ENCODE assay signal across 22 cellular contexts in the genomic region with DNA sequence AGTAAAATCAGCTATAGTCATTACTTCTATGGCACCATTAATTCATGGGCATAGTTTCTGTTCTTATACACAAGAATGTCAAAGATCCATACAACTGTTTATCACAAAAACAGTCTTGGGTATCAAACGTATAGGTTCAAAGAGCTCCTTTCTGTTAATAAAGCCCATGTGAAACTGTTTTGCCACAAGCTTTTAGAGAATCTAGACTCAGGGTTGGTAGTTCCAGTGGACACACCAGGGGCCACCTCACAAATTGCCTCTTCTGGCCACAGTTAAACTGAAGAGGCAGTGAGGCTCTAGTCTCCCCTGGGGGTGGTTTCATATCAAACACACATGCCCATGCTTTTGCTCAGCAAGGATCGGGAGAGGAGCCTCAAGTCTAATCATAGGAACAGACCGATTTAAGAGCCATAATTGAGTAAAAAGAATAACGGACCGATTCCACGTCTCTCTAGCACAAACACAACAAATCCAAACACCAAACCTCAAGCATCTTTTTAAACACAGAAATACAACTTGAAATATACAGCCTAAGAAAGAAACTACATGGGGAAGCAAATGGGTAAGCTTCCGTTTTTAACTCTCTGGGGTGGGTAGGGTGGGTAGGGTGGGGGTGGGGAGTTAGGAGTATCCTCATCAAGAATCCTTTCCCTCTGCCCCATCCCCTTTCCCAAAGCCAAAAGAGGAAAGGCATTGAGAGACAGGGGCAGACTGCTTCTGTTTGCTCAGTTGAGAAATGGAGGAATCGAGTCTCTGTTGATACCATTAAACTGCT.
DNase-seq lines count a peak whose midpoint lies in the region; ATAC-seq, FAIRE-seq and TF ChIP-seq lines count a peak whose summit lies in the region.
"Had no signal": no experiment of that assay in that cellular context is flagged by ENCODE, and none has a peak within 500 bp of the region (broad histone marks: within the 10 kb centered on the region; RNA-seq: fewer than 3 reads in every experiment).

No MANE protein-coding gene starts in this region.

- H3K4me1 ChIP-seq in K562 (replicated peaks in 1 of 2; ENCODE audit: control insufficient read depth in 2 of 2, insufficient read depth in 2 of 2, low read length in 2 of 2) = peaks cover 11 to 40% of the 10 kb centered on the region in 2 experiments; a peak in 4 of 5 replicates
- H3K4me1 ChIP-seq: A549, pancreas had no signal

- DNase-seq in NCI-H82 (lab: John Stamatoyannopoulos, UW) (peak; percentile 25), NCI-H82 treated with DMSO at 0.1 percent for 48 hours (lab: John Stamatoyannopoulos, UW; ENCODE audit: unreplicated experiment) (no peak), K562 (ENCODE audit: extremely low read depth in 1 of 4, low spot score in 3 of 4) (peak in 1 of 4 experiments; percentile 22), inferior parietal cortex (ENCODE audit: extremely low spot score) (peak; percentile 45), RKO (ENCODE audit: low spot score) (no peak), NCI-H2196 (lab: John Stamatoyannopoulos, UW; ENCODE audit: unreplicated experiment) (no peak), HTR-8/SVneo (ENCODE audit: insufficient read length, low spot score) (no peak)
- DNase-seq: activated CD8-positive, alpha-beta memory T cell treated with anti-CD3 and anti-CD28 coated beads for 24 hours; amniotic stem cell; EL; gastrocnemius medialis; pancreas; PC-3; small intestine; transverse colon; WERI-Rb-1 had no signal

- WGBS in K562 (ENCODE audit: insufficient coverage, low coverage, missing lambda C conversion rate) = 37% methylated on average over 7 of the region's 8 CpGs

- POLR2A ChIA-PET in K562 (lab: Yijun Ruan, JAX) = interaction anchor here (0.6 to 1.4 kb wide), 4 partner anchors 9 to 521 kb away, joined by 3 to 4 read pairs (median 4); no protein-coding TSS in a partner anchor

- TF ChIP-seq CTCF in K562 (IDR thresholded peaks at IDR 0.05 in 2 of 3, conservative IDR thresholded peaks at IDR 0.05 in 1 of 3; ENCODE audit: insufficient read depth in 2 of 3, low read depth in 1 of 3, low read length in 3 of 3) = no peak

- no peak for TF ChIP-seq RAD21 in K562 (CRISPR knock-in tag; conservative IDR thresholded peaks at IDR 0.05 in 1 of 2, IDR thresholded peaks at IDR 0.05 in 1 of 2)

- H3K79me2 ChIP-seq in K562 (ENCODE audit: control insufficient read depth, insufficient read depth, low read length) = peaks cover 71% of the 10 kb centered on the region

- peak overlapping the region; percentile 45 for H3K4me3 ChIP-seq in K562
- H3K4me3 ChIP-seq: A549, gastrocnemius medialis, pancreas, transverse colon had no signal

- no peaks in the 10 kb centered on the region for H3K9me1 ChIP-seq in K562 (ENCODE audit: control insufficient read depth, insufficient read depth, low read length)

- CTCF ChIA-PET in K562 (lab: Yijun Ruan, JAX; ENCODE audit: low intra/inter-chr PET ratio) = no interaction called here

- TSS peak; percentile 11 for BruUV-seq in K562 (replicated peaks; lab: Mats Ljungman, UMichigan)

- H4K20me1 ChIP-seq in K562 (replicated peaks; ENCODE audit: control insufficient read depth, insufficient read depth, low read length) = no peaks in the 10 kb centered on the region

- H3K9me3 ChIP-seq in K562 (replicated peaks; ENCODE audit: control insufficient read depth, insufficient read depth, low read depth, low read length) = no peaks in the 10 kb centered on the region
- H3K9me3 ChIP-seq: A549, gastrocnemius medialis, pancreas, transverse colon had no signal

- peak overlapping the region; percentile 66 for H3K4me2 ChIP-seq in K562 (ENCODE audit: insufficient read depth, low read length)
- H3K4me2 ChIP-seq: A549 had no signal

- H2AFZ ChIP-seq in K562 (ENCODE audit: low read depth, low read length) = peak overlapping the region; percentile 81

- H3K9ac ChIP-seq in K562 (ENCODE audit: insufficient read depth in 1 of 2, low read depth in 2 of 2, low read length in 2 of 2) = peak overlapping the region; percentile 68 to 74; a peak in 3 of 4 replicates

- no peaks in the 10 kb centered on the region for H3K27me3 ChIP-seq in K562 (ENCODE audit: control insufficient read depth in 2 of 2, insufficient read depth in 2 of 2, low read length in 2 of 2)
- H3K27me3 ChIP-seq: gastrocnemius medialis, pancreas, transverse colon had no signal

- TF ChIP-seq EP300 in K562 (IDR thresholded peaks at IDR 0.05; ENCODE audit: low read length) = no peak

- peak overlapping the region; percentile 78 for H3K27ac ChIP-seq in K562 (ENCODE audit: extremely low read depth, low read depth, low read length)
- H3K27ac ChIP-seq: A549, gastrocnemius medialis, pancreas, transverse colon had no signal

- TF ChIP-seq POLR2A in K562 (conservative IDR thresholded peaks at IDR 0.05) = no peak

- peak; percentile 44 for FAIRE-seq in K562 (lab: Jason Lieb, UNC)
- no peak for FAIRE-seq in HTR-8/SVneo (lab: Jason Lieb, UNC)
- FAIRE-seq: A549, endothelial cell of umbilical vein, H54, keratinocyte, pancreas, small intestine had no signal

- no peaks in the 10 kb centered on the region for H3K36me3 ChIP-seq in K562 (ENCODE audit: control insufficient read depth, insufficient read depth, low read length)
- H3K36me3 ChIP-seq: gastrocnemius medialis, pancreas, transverse colon, WERI-Rb-1 had no signal

- ATAC-seq in K562 (peak; percentile 41), GM21360 (IDR thresholded peaks at IDR 0.05; ENCODE audit: unreplicated experiment) (no peak)
- ATAC-seq: A549; gastrocnemius medialis; pancreas; PC-3; stimulated activated effector memory CD8-positive, alpha-beta T cell treated with anti-CD3 and anti-CD28 coated beads, Interleukin-12 subunit alpha, Interleukin-12 subunit beta, amount 100 ng/mL, for 72 hours had no signal

- in situ Hi-C loops in K562 (cut with MboI) = no loop called here

- intact Hi-C loops in K562 (cut with micrococcal nuclease) = loop anchor here (2.0 to 10.0 kb wide), 2 partner anchors 77 to 139 kb away; no protein-coding TSS in a partner anchor

TF ChIP-seq in K562, 482 proteins besides CTCF, POLR2A, EP300 and RAD21 (continues in another document):
- TF ChIP-seq TGIF2 (CRISPR knock-in tag; IDR thresholded peaks at IDR 0.05) (no peak), TAF9B (IDR thresholded peaks at IDR 0.05; ENCODE audit: partially characterized antibody) (peak; percentile 20), COPS2 (conservative IDR thresholded peaks at IDR 0.05) (no peak), BHLHE40 (IDR thresholded peaks at IDR 0.05; ENCODE audit: low read length) (no peak)
- TF ChIP-seq, protein P1, sequence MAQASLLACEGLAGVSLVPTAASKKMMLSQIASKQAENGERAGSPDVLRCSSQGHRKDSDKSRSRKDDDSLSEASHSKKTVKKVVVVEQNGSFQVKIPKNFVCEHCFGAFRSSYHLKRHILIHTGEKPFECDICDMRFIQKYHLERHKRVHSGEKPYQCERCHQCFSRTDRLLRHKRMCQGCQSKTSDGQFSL (CRISPR knock-in tag; IDR thresholded peaks at IDR 0.05) = no peak
- TF ChIP-seq, protein P1 (tag; IDR thresholded peaks at IDR 0.05) = no peak
- TF ChIP-seq, protein P2, sequence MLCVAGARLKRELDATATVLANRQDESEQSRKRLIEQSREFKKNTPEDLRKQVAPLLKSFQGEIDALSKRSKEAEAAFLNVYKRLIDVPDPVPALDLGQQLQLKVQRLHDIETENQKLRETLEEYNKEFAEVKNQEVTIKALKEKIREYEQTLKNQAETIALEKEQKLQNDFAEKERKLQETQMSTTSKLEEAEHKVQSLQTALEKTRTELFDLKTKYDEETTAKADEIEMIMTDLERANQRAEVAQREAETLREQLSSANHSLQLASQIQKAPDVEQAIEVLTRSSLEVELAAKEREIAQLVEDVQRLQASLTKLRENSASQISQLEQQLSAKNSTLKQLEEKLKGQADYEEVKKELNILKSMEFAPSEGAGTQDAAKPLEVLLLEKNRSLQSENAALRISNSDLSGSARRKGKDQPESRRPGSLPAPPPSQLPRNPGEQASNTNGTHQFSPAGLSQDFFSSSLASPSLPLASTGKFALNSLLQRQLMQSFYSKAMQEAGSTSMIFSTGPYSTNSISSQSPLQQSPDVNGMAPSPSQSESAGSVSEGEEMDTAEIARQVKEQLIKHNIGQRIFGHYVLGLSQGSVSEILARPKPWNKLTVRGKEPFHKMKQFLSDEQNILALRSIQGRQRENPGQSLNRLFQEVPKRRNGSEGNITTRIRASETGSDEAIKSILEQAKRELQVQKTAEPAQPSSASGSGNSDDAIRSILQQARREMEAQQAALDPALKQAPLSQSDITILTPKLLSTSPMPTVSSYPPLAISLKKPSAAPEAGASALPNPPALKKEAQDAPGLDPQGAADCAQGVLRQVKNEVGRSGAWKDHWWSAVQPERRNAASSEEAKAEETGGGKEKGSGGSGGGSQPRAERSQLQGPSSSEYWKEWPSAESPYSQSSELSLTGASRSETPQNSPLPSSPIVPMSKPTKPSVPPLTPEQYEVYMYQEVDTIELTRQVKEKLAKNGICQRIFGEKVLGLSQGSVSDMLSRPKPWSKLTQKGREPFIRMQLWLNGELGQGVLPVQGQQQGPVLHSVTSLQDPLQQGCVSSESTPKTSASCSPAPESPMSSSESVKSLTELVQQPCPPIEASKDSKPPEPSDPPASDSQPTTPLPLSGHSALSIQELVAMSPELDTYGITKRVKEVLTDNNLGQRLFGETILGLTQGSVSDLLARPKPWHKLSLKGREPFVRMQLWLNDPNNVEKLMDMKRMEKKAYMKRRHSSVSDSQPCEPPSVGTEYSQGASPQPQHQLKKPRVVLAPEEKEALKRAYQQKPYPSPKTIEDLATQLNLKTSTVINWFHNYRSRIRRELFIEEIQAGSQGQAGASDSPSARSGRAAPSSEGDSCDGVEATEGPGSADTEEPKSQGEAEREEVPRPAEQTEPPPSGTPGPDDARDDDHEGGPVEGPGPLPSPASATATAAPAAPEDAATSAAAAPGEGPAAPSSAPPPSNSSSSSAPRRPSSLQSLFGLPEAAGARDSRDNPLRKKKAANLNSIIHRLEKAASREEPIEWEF (CRISPR knock-in tag; IDR thresholded peaks at IDR 0.05) = no peak

Comparison
In these comparisons a context has a peak if more than half of its experiments do, and no peak if none do; other contexts are left out.
1. DNase-seq: peak in NCI-H82 (single experiment) and inferior parietal cortex (single experiment); none in NCI-H82 treated with DMSO at 0.1 percent for 48 hours (single experiment), RKO (single experiment), NCI-H2196 (single experiment) and HTR-8/SVneo (single experiment).